1 cellular context compared by ENCODE assay signal in the genomic region with DNA sequence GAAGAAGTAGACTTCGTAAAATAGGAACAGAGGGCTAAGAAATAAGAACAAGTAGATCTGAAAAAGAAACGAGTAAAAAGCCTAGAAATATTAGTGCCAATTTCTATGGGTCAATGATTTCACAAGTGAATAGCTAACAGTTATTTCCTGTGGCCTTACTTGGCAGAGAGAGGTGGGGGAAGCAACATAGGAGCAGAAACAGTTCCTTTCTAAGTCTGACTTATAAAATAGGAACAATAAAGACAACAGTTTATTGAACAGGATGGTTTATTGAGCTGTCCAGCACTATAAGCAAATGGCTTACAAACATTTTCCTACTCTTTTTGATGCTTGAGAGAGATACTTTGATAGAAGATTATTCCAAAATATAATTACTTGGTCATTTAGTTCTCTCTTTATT.
TF ChIP-seq lines count a peak whose summit lies in the region.

No MANE protein-coding gene starts in this region.

TF ChIP-seq in HCT116, 20 proteins besides CTCF, POLR2A, EP300 and RAD21 (continued from another document):
- TF ChIP-seq FOSL1 (IDR thresholded peaks at IDR 0.05; ENCODE audit: low read depth) (no peak), ZFX (IDR thresholded peaks at IDR 0.05) (no peak)
